Comparison of ENCODE assay signal across 11 cellular contexts in the genomic region with DNA sequence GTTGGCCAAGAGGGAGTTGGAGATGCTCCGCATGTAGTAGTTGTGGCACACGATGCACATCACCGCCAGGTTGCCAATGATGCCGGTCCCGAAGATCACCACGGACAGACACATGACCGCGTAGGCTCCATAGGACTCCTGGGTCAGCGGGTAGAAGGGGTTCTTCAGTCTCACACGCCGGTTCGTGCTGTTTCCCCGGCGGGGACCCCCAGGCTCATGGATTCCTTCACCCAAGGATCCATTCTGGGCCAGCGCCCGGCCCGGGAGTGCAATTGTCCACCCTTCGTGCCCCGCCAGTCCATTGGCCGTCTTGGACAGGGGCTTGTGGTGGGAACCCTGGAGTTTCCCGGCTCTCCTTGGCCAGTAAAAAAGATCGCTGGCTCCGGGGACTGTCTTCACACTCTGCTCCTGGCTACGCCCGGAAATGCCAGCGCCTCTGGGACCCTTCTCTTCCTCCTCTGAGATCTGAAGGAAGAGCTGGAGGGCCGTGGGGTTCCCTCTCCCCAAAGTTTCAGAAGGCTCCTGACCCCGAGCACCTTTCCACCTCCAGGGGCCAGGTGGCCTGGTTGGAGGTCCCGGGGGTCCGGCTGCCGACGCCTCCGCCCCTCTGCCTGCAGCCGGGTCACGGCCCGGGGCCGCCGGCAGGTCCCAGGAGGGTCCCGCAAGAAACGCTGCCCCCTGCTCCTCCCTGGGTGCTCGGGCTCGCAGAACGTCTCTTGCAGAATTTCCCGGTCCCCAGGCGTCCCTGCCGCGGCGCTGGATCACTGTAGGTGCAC. TPM values are rescaled to one million over a fixed set of nuclear protein-coding genes. Genes with fewer than 3 reads are reported as not detected.
A peak's percentile ranks its signal among the peaks of the same experiment; 100 is the strongest.
DNase-seq lines count a peak whose midpoint lies in the region; ATAC-seq and TF ChIP-seq lines count a peak whose summit lies in the region.
"Had no signal": no experiment of that assay in that cellular context is flagged by ENCODE, and none has a peak within 500 bp of the region (broad histone marks: within the 10 kb centered on the region; RNA-seq: fewer than 3 reads in every experiment).

No MANE protein-coding gene starts in this region.

- H3K27ac ChIP-seq in HEK293 (ENCODE audit: extremely low read depth, low read depth, low read length) = peak overlapping the region; percentile 78; the same call in 1 of the 2 replicates
- H3K27ac ChIP-seq in iPS-20b (ENCODE audit: low read length) = no peak overlapping the region
- H3K27ac ChIP-seq in smooth muscle cell (ENCODE audit: low read depth) = no peak overlapping the region
- H3K27ac ChIP-seq: neutrophil had no signal

- H3K4me1 ChIP-seq in HEK293 (ENCODE audit: control insufficient read depth, insufficient read depth, low read length) (no peaks in the 10 kb centered on the region; the same call in 1 of the 2 replicates), iPS-20b (ENCODE audit: insufficient read depth, low read length) (peaks cover 5% of the 10 kb centered on the region; the same call in 1 of the 2 replicates), smooth muscle cell (ENCODE audit: low read depth) (no peaks in the 10 kb centered on the region)

- H3K36me3 ChIP-seq in HEK293 (ENCODE audit: control insufficient read depth in 2 of 2, insufficient read depth in 1 of 2, low read length in 2 of 2) (no peaks in the 10 kb centered on the region), iPS-20b (ENCODE audit: insufficient read depth, low read depth, low read length) (no peaks in the 10 kb centered on the region), smooth muscle cell (ENCODE audit: low read depth) (no peaks in the 10 kb centered on the region)
- H3K36me3 ChIP-seq: neutrophil had no signal

- no peak overlapping the region for H3K27ac Mint-ChIP-seq in activated naive CD8-positive, alpha-beta T cell treated with anti-CD3 and anti-CD28 coated beads, Interleukin-2, amount 10 ng/mL, durations not matched to agents 7 days and 5 days

- 4% methylated on average over 48 of the region's 48 CpGs for WGBS in smooth muscle cell (ENCODE audit: low lambda C conversion rate)

- H3K9ac ChIP-seq in iPS-20b (ENCODE audit: low read depth, low read length) = peak overlapping the region; percentile 56; the same call in 1 of the 2 replicates
- H3K9ac ChIP-seq in smooth muscle cell (ENCODE audit: low read depth) = no peak overlapping the region

- CTCF ChIA-PET in HEK293 (lab: Yijun Ruan, JAX) = no interaction called here

- POLR2A ChIA-PET in HEK293 (lab: Yijun Ruan, JAX) = no interaction called here
- POLR2A ChIA-PET in activated naive CD8-positive, alpha-beta T cell treated with anti-CD3 and anti-CD28 coated beads, Interleukin-2, amount 10 ng/mL, durations not matched to agents 7 days and 5 days (lab: Charles Lee) = no interaction called here

- H3K4me1 Mint-ChIP-seq in activated naive CD8-positive, alpha-beta T cell treated with anti-CD3 and anti-CD28 coated beads, Interleukin-2, amount 10 ng/mL, durations not matched to agents 7 days and 5 days = peaks cover 11% of the 10 kb centered on the region

- no peaks in the 10 kb centered on the region for H3K9me3 Mint-ChIP-seq in activated naive CD8-positive, alpha-beta T cell treated with anti-CD3 and anti-CD28 coated beads, Interleukin-2, amount 10 ng/mL, durations not matched to agents 7 days and 5 days

- H4K20me1 ChIP-seq in smooth muscle cell (ENCODE audit: low read depth) = no peaks in the 10 kb centered on the region

- H3K27me3 ChIP-seq in iPS-20b (ENCODE audit: insufficient read depth, low read length) = peaks cover 34% of the 10 kb centered on the region
- H3K27me3 ChIP-seq in smooth muscle cell (ENCODE audit: low read depth) = peaks cover 25% of the 10 kb centered on the region

- H3K27me3 Mint-ChIP-seq in activated naive CD8-positive, alpha-beta T cell treated with anti-CD3 and anti-CD28 coated beads, Interleukin-2, amount 10 ng/mL, durations not matched to agents 7 days and 5 days = peaks cover 61% of the 10 kb centered on the region

- peaks cover 10% of the 10 kb centered on the region for H3K79me2 ChIP-seq in smooth muscle cell (ENCODE audit: low read depth)

- peak overlapping the region; percentile 91 for H3K4me2 ChIP-seq in smooth muscle cell

- TF ChIP-seq CTCF in HEK293 (tag by site-specific recombination; IDR thresholded peaks at IDR 0.05) = no peak
- no peak for TF ChIP-seq CTCF in smooth muscle cell (IDR thresholded peaks at IDR 0.05; ENCODE audit: borderline replicate concordance, insufficient read depth, poor library complexity, severe bottlenecking)

- H3K9me3 ChIP-seq in HEK293 (ENCODE audit: control insufficient read depth, insufficient read depth, low read depth, low read length) = no peaks in the 10 kb centered on the region
- no peaks in the 10 kb centered on the region for H3K9me3 ChIP-seq in iPS-20b (ENCODE audit: insufficient read depth, low read depth, low read length)
- no peaks in the 10 kb centered on the region for H3K9me3 ChIP-seq in smooth muscle cell (replicated peaks; ENCODE audit: low read depth)
- H3K9me3 ChIP-seq: neutrophil had no signal

- peak overlapping the region; percentile 89 for H2AFZ ChIP-seq in smooth muscle cell (ENCODE audit: low read depth)

- peak overlapping the region; percentile 52 for H3K4me3 ChIP-seq in HEK293 (ENCODE audit: low read depth, low read length)
- peak overlapping the region; percentile 91 for H3K4me3 ChIP-seq in iPS-20b (ENCODE audit: low read length)
- peak overlapping the region; percentile 62 for H3K4me3 ChIP-seq in smooth muscle cell

- H3K36me3 Mint-ChIP-seq in activated naive CD8-positive, alpha-beta T cell treated with anti-CD3 and anti-CD28 coated beads, Interleukin-2, amount 10 ng/mL, durations not matched to agents 7 days and 5 days = no peaks in the 10 kb centered on the region

- peak; percentile 26 for DNase-seq in activated naive CD8-positive, alpha-beta T cell treated with anti-CD3 and anti-CD28 coated beads, Interleukin-2, amount 10 ng/mL, durations not matched to agents 7 days and 5 days
- no peak for DNase-seq in smooth muscle cell (lab: John Stamatoyannopoulos, UW; ENCODE audit: unreplicated experiment)
- no peak for DNase-seq in GM19238 (ENCODE audit: insufficient read length, low spot score)
- DNase-seq in stimulated activated naive CD4-positive, alpha-beta T cell (lab: John Stamatoyannopoulos, UW) = no peak
- no peak for DNase-seq in NK-92 (lab: John Stamatoyannopoulos, UW; ENCODE audit: unreplicated experiment)

- H3K4me3 Mint-ChIP-seq in activated naive CD8-positive, alpha-beta T cell treated with anti-CD3 and anti-CD28 coated beads, Interleukin-2, amount 10 ng/mL, durations not matched to agents 7 days and 5 days = peak overlapping the region; percentile 80

- no peaks in the 10 kb centered on the region for H3F3A ChIP-seq in smooth muscle cell (ENCODE audit: low read depth)

- no peak for ATAC-seq in activated naive CD8-positive, alpha-beta T cell treated with anti-CD3 and anti-CD28 coated beads, Interleukin-2, amount 10 ng/mL, durations not matched to agents 7 days and 5 days (ENCODE audit: low read depth)
- ATAC-seq in GM18519 (IDR thresholded peaks at IDR 0.05; ENCODE audit: low FRiP score, unreplicated experiment) = no peak
- ATAC-seq: HCT116 had no signal

TF ChIP-seq in HEK293, 187 proteins besides CTCF, POLR2A, EP300 and RAD21:
- TF ChIP-seq ZNF274 (IDR thresholded peaks at IDR 0.05; ENCODE audit: low read length) = no peak
- TF ChIP-seq ZNF274 (tag by site-specific recombination; IDR thresholded peaks at IDR 0.05; ENCODE audit: borderline replicate concordance) = no peak
- TF ChIP-seq, protein P1, sequence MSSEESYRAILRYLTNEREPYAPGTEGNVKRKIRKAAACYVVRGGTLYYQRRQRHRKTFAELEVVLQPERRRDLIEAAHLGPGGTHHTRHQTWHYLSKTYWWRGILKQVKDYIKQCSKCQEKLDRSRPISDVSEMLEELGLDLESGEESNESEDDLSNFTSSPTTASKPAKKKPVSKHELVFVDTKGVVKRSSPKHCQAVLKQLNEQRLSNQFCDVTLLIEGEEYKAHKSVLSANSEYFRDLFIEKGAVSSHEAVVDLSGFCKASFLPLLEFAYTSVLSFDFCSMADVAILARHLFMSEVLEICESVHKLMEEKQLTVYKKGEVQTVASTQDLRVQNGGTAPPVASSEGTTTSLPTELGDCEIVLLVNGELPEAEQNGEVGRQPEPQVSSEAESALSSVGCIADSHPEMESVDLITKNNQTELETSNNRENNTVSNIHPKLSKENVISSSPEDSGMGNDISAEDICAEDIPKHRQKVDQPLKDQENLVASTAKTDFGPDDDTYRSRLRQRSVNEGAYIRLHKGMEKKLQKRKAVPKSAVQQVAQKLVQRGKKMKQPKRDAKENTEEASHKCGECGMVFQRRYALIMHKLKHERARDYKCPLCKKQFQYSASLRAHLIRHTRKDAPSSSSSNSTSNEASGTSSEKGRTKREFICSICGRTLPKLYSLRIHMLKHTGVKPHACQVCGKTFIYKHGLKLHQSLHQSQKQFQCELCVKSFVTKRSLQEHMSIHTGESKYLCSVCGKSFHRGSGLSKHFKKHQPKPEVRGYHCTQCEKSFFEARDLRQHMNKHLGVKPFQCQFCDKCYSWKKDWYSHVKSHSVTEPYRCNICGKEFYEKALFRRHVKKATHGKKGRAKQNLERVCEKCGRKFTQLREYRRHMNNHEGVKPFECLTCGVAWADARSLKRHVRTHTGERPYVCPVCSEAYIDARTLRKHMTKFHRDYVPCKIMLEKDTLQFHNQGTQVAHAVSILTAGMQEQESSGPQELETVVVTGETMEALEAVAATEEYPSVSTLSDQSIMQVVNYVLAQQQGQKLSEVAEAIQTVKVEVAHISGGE (tag by site-specific recombination; conservative IDR thresholded peaks at IDR 0.05; ENCODE audit: low read depth) = peak; percentile 42; the same call in 1 of the 2 replicates
- TF ChIP-seq ZBTB20 (tag by site-specific recombination; IDR thresholded peaks at IDR 0.05) = 0 out of 2 replicates have a peak, but pooled peaks have one; percentile 55
- no peak for TF ChIP-seq HOXD13 (CRISPR knock-in tag; IDR thresholded peaks at IDR 0.05; ENCODE audit: borderline replicate concordance)
- TF ChIP-seq ZNF658 (tag by site-specific recombination; IDR thresholded peaks at IDR 0.05) = no peak
- TF ChIP-seq ZBTB1 (tag by site-specific recombination; IDR thresholded peaks at IDR 0.05) = no peak

RNA-seq across cellular contexts. Expression of a gene that starts 1.3 kb away (rescaled TPM):
- not detected for total RNA-seq in activated naive CD8-positive, alpha-beta T cell treated with anti-CD3 and anti-CD28 coated beads, Interleukin-2, amount 10 ng/mL, durations not matched to agents 7 days and 5 days
- 1.3 and 3.5 TPM in 2 replicates for total RNA-seq in smooth muscle cell
- 0.38 and 6.0 TPM in 2 replicates for polyA plus RNA-seq in smooth muscle cell
- total RNA-seq: T-helper 2 cell treated with Interferon-gamma antibody and Interleukin-4, amounts not matched to agents 100 ng/mL and 5 ng/mL, for 36 hours had no signal
